In the genomic region with DNA sequence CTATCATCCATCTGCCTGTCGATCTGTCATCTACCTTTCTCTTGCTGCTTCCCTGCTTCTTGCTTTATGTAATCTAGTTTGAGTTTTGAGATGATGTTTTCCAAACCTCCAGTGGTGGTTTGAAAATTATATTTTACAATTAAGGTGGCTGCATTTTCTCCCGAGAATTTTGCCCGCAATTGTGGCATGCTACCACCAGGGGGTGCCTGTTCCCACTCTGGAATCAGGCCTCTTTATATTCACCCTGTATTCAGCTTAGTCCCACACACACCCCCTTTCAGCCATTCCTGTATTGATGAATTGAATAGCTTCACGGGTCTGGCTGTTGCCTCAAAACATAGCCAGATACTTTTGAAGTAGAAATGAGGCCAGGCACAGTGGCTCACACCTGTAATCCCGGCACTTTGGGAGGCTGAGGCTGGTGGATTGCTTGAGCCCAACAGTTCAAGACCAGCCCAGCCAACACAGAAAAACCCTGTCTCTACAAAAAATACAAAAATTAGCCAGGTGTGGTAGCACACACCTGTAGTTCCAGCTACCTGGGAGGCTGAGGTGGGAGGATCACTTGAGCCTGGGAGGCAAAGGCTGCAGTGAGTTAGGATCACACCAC, we compare ENCODE assay signal across 12 cellular contexts. TPM values are rescaled to one million over a fixed set of nuclear protein-coding genes. Genes with fewer than 3 reads are reported as not detected.
A peak's percentile ranks its signal among the peaks of the same experiment; 100 is the strongest.
DNase-seq lines count a peak whose midpoint lies in the region; ATAC-seq, FAIRE-seq and TF ChIP-seq lines count a peak whose summit lies in the region.
"Had no signal": no experiment of that assay in that cellular context is flagged by ENCODE, and none has a peak within 500 bp of the region (broad histone marks: within the 10 kb centered on the region; RNA-seq: fewer than 3 reads in every experiment).

No MANE protein-coding gene starts in this region.

- H4K20me1 ChIP-seq in PC-9 (ENCODE audit: insufficient read depth): peaks cover 5% of the 10 kb centered on the region

- H3K9me3 ChIP-seq in left ventricle myocardium inferior (replicated peaks) (peaks cover 14% of the 10 kb centered on the region), PC-9 (ENCODE audit: insufficient read depth, low read depth) (peaks cover 14% of the 10 kb centered on the region), esophagus muscularis mucosa (peaks cover 0 to 12% (median 9%) of the 10 kb centered on the region in 4 donors)

- peaks cover 37% of the 10 kb centered on the region for H3K79me2 ChIP-seq in PC-9 (ENCODE audit: low read depth)

- no TSS peak for BruUV-seq in PC-9 (replicated peaks; lab: Mats Ljungman, UMichigan)

- TF ChIP-seq POLR2A in esophagus muscularis mucosa (IDR thresholded peaks at IDR 0.05; ENCODE audit: low read depth): no peak

- peak; percentile 26 for TF ChIP-seq CTCF in left ventricle myocardium inferior (IDR thresholded peaks at IDR 0.05; ENCODE audit: borderline replicate concordance)
- TF ChIP-seq CTCF in PC-9 (conservative IDR thresholded peaks at IDR 0.05): peak; percentile 96
- TF ChIP-seq CTCF in fibroblast of the aortic adventitia (IDR thresholded peaks at IDR 0.05; ENCODE audit: insufficient read depth, low read length): peak; percentile 56
- peak in 1 of 3 experiments; percentile 9 for TF ChIP-seq CTCF in esophagus muscularis mucosa (IDR thresholded peaks at IDR 0.05)

- H3K9me2 ChIP-seq in PC-9 (ENCODE audit: insufficient read depth): no peaks in the 10 kb centered on the region

- WGBS in esophagus muscularis mucosa: 76% methylated on average over 5 of the region's 5 CpGs

- no peaks in the 10 kb centered on the region for H3K36me3 ChIP-seq in left ventricle myocardium inferior
- peaks cover 30% of the 10 kb centered on the region for H3K36me3 ChIP-seq in PC-9 (ENCODE audit: low read depth)
- no peaks in the 10 kb centered on the region for H3K36me3 ChIP-seq in esophagus muscularis mucosa
- H3K36me3 ChIP-seq: tibial nerve had no signal

- POLR2A ChIA-PET in PC-9 (lab: Charles Lee; ENCODE audit: unreplicated experiment): interaction anchor here (0.6 to 0.7 kb wide), 2 partner anchors 44 to 185 kb away, joined by 3 to 4 read pairs; no protein-coding TSS in a partner anchor

- H3K4me3 ChIP-seq in left ventricle myocardium inferior (no peak overlapping the region), PC-9 (peak overlapping the region; percentile 27; the same call in 1 of the 2 replicates), fibroblast of the aortic adventitia (ENCODE audit: low read depth, low read length) (no peak overlapping the region), esophagus muscularis mucosa (no peak overlapping the region)
- H3K4me3 ChIP-seq: lung, tibial nerve had no signal

- peak; percentile 20 for FAIRE-seq in urothelium cell line (lab: Jason Lieb, UNC)

- H2AFZ ChIP-seq in PC-9: no peak overlapping the region

- CTCF ChIA-PET in PC-9 (lab: Charles Lee): no interaction called here

- DNase-seq in left ventricle myocardium inferior (no peak), Right ventricle myocardium superior (no peak), PC-9 (no peak), fibroblast of the aortic adventitia (ENCODE audit: low read depth) (no peak), urothelium cell line (ENCODE audit: low spot score) (no peak), SKM-1 treated with dmso at 0.1 percent for 144 hours (lab: John Stamatoyannopoulos, UW; ENCODE audit: unreplicated experiment) (no peak), esophagus muscularis mucosa (ENCODE audit: extremely low spot score) (no peak)
- DNase-seq: activated CD4-positive, alpha-beta T cell treated with anti-CD3 and anti-CD28 coated beads for 4 hours; dermis blood vessel endothelial cell had no signal

- no peak overlapping the region for H3K4me2 ChIP-seq in PC-9

- peaks cover 67% of the 10 kb centered on the region for H3F3A ChIP-seq in PC-9 (ENCODE audit: insufficient read depth, low read depth)

- ATAC-seq in Right ventricle myocardium superior (ENCODE audit: poor library complexity): no peak
- no peak for ATAC-seq in HG02588 (IDR thresholded peaks at IDR 0.05; ENCODE audit: unreplicated experiment)

- H3K27ac ChIP-seq in left ventricle myocardium inferior (replicated peaks): no peak overlapping the region
- no peak overlapping the region for H3K27ac ChIP-seq in PC-9
- no peak overlapping the region for H3K27ac ChIP-seq in esophagus muscularis mucosa (replicated peaks in 1 of 4)
- H3K27ac ChIP-seq: tibial nerve had no signal

- H3K4me1 ChIP-seq in left ventricle myocardium inferior (no peaks in the 10 kb centered on the region), PC-9 (replicated peaks; ENCODE audit: insufficient read depth) (peaks cover 40% of the 10 kb centered on the region), esophagus muscularis mucosa (peaks cover 0 to 13% (median 5%) of the 10 kb centered on the region in 4 donors)

- TF ChIP-seq EP300 in esophagus muscularis mucosa (IDR thresholded peaks at IDR 0.05): no peak

- H3K27me3 ChIP-seq in left ventricle myocardium inferior (ENCODE audit: low read depth) (peaks cover 92% of the 10 kb centered on the region), PC-9 (ENCODE audit: insufficient read depth, low read depth) (no peaks in the 10 kb centered on the region), esophagus muscularis mucosa (peaks cover 0 to 87% (median 32%) of the 10 kb centered on the region in 4 donors)

- intact Hi-C loops in left ventricle myocardium inferior (cut with micrococcal nuclease): no loop called here
- intact Hi-C loops in Right ventricle myocardium superior (cut with DNase I): no loop called here
- intact Hi-C loops in PC-9 (cut with micrococcal nuclease; ENCODE audit: unreplicated experiment): loop anchor here (5.0 kb wide), 1 partner anchor 38 kb away; a partner anchor contains a TSS
- intact Hi-C loops in esophagus muscularis mucosa (cut with DNase I): no loop called here

RNA-seq across cellular contexts. Expression of a gene that starts 3.2 kb away (rescaled TPM):
- total RNA-seq in left ventricle myocardium inferior (not detected), Right ventricle myocardium superior (not detected), PC-9 (2021) (98.2 and 99.7 TPM in 2 replicates), fibroblast of the aortic adventitia (ENCODE audit: low replicate concordance) (not detected in 2 replicates), esophagus muscularis mucosa (not detected)
- total RNA-seq: dermis blood vessel endothelial cell, tibial nerve had no signal

RNA-seq across cellular contexts. Expression of a gene that starts 24.7 kb away (rescaled TPM):
- 0.27 TPM for total RNA-seq in left ventricle myocardium inferior
- not detected for total RNA-seq in Right ventricle myocardium superior
- 19.9 and 23.4 TPM in 2 replicates for total RNA-seq in PC-9 (2021)
- 0.27 and 1.4 TPM in 2 replicates for total RNA-seq in fibroblast of the aortic adventitia (ENCODE audit: low replicate concordance)
- not detected for total RNA-seq in esophagus muscularis mucosa
- total RNA-seq: tibial nerve had no signal

RNA-seq across cellular contexts. Expression of a gene that starts 28.2 kb away (rescaled TPM):
- total RNA-seq in left ventricle myocardium inferior (23.2 TPM), Right ventricle myocardium superior (27.9 TPM), PC-9 (2021) (41.5 and 50.1 TPM in 2 replicates), fibroblast of the aortic adventitia (ENCODE audit: low replicate concordance) (48.9 and 56.4 TPM in 2 replicates), esophagus muscularis mucosa (10 to 100 TPM; 41.9 to 47.2 (median 43.9) TPM)

RNA-seq across cellular contexts. Expression of a gene that starts 37.8 kb away (rescaled TPM):
- total RNA-seq in left ventricle myocardium inferior (not detected), Right ventricle myocardium superior (not detected), PC-9 (2021) (61.2 and 77.4 TPM in 2 replicates), fibroblast of the aortic adventitia (ENCODE audit: low replicate concordance) (0.27 and 0.49 TPM in 2 replicates), esophagus muscularis mucosa (not detected)
- total RNA-seq: tibial nerve had no signal

RNA-seq across cellular contexts. Expression of a gene that starts 56.5 kb away (rescaled TPM):
- total RNA-seq in left ventricle myocardium inferior (not detected), Right ventricle myocardium superior (not detected), PC-9 (2021) (not detected in 2 replicates), fibroblast of the aortic adventitia (ENCODE audit: low replicate concordance) (not detected in 2 replicates), esophagus muscularis mucosa (not detected)
- total RNA-seq: dermis blood vessel endothelial cell, lung, tibial nerve had no signal

Comparison
In these comparisons a context has a peak if more than half of its experiments do, and no peak if none do; other contexts are left out.
1. RNA of a gene that starts 3.2 kb away (total RNA-seq): 98.2 to 99.7 TPM in PC-9; not detected in left ventricle myocardium inferior (single experiment), not detected in Right ventricle myocardium superior (single experiment), not detected in fibroblast of the aortic adventitia and not detected in esophagus muscularis mucosa; every median in the first group is over 10 times any median in the second.